7 cellular contexts compared by ENCODE assay signal in genomic region chr3:84141571-84141970, GRCh38.
"Had no signal": no experiment of that assay in that cellular context is flagged by ENCODE, and none has a peak within 500 bp of the region (broad histone marks: within the 10 kb centered on the region; RNA-seq: fewer than 3 reads in every experiment).

No MANE protein-coding gene starts in this region.

- H3K4me2 ChIP-seq: GM23338 had no signal

- H3K4me3 Mint-ChIP-seq: GM23338, H9 had no signal

- H2AFZ ChIP-seq: GM23338 had no signal

- FAIRE-seq: H1, H54, HepG2, K562 had no signal

- DNase-seq: H9, HCEC 1CT had no signal

- H3K27ac Mint-ChIP-seq: GM23338, H9 had no signal

- H3K4me3 ChIP-seq: GM23338, K562 had no signal

- ATAC-seq: GM23338, HepG2, K562 had no signal

- H3K9me3 Mint-ChIP-seq: GM23338, H9 had no signal

- H3K4me1 Mint-ChIP-seq: GM23338, H9 had no signal
